Comparison of ENCODE assay signal across 14 cellular contexts in the genomic region with DNA sequence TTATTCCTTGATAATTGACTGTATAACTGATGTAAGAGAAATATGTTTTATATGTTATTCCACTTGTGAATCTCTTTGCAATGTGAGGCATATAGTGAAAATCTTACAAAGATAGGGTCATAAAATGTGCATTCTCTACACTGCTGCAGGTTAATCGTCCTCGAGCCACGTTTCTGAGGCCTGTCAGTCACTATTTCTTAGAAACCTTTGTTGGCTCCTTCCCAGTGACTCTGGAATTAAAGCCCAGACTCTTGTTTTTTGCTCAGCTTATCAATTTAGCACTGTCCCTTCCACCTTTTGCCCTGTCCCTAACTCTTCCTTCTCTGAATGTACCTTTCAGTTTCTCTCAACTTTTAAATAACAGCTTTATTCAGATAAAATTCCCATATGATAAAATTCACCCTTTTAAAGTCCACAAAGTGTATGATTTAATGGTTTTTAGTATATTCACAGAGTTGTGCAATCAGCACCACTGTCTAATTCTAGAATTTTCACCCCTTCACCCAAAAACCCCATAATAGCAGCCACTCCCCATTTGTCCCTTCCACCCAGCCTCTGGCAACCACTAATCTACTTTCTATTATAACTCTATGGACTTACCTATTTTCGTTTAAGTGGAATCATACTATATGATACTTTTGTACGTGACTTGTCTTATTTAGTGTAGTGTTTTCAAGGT. TPM values are rescaled to one million over a fixed set of nuclear protein-coding genes. Genes with fewer than 3 reads are reported as not detected.
DNase-seq lines count a peak whose midpoint lies in the region; ATAC-seq and TF ChIP-seq lines count a peak whose summit lies in the region.
"Had no signal": no experiment of that assay in that cellular context is flagged by ENCODE, and none has a peak within 500 bp of the region (broad histone marks: within the 10 kb centered on the region; RNA-seq: fewer than 3 reads in every experiment).

No MANE protein-coding gene starts in this region.

- no peak overlapping the region for H3K4me2 ChIP-seq in mesenchymal stem cell (ENCODE audit: low read length, poor library complexity, severe bottlenecking)

- H3K9ac ChIP-seq in mesenchymal stem cell (ENCODE audit: low read length), result peak overlapping the region; percentile 69

- H3K4me3 Mint-ChIP-seq in activated CD4-positive, alpha-beta T cell treated with anti-CD3 and anti-CD28 coated beads for 36 hours, result no peak overlapping the region
- no peak overlapping the region for H3K4me3 Mint-ChIP-seq in activated CD4-positive, alpha-beta T cell treated with anti-CD3 and anti-CD28 coated beads, Interleukin-2, amount 10 ng/mL, durations not matched to agents 24 days and 14 days
- peak overlapping the region in 2 of 5 experiments; percentile 5 to 60 for H3K4me3 Mint-ChIP-seq in brain
- H3K4me3 Mint-ChIP-seq: activated CD4-positive, alpha-beta memory T cell treated with anti-CD3 and anti-CD28 coated beads, Interleukin-2, amount 10 ng/mL, durations not matched to agents 7 days and 5 days had no signal

- DNase-seq in activated CD4-positive, alpha-beta T cell treated with anti-CD3 and anti-CD28 coated beads for 36 hours, result no peak
- no peak for DNase-seq in activated CD4-positive, alpha-beta T cell treated with anti-CD3 and anti-CD28 coated beads, Interleukin-2, amount 10 ng/mL, durations not matched to agents 24 days and 14 days
- DNase-seq in mesenchymal stem cell, result no peak
- no peak for DNase-seq in thoracic aorta (ENCODE audit: low spot score)
- DNase-seq in activated CD4-positive, alpha-beta T cell treated with anti-CD3 and anti-CD28 coated beads, Interleukin-2, amount 50 U/mL, for 1 hour, result no peak
- no peak for DNase-seq in ecto neural progenitor cell (ENCODE audit: low spot score)
- no peak for DNase-seq in activated CD8-positive, alpha-beta memory T cell treated with anti-CD3 and anti-CD28 coated beads, Interleukin-2, amount 50 U/mL, for 4 hours
- DNase-seq: activated CD4-positive, alpha-beta memory T cell treated with anti-CD3 and anti-CD28 coated beads, Interleukin-2, amount 10 ng/mL, durations not matched to agents 7 days and 5 days; anterior cingulate cortex; Kasumi-1; NCI-H446 treated with DMSO at 0.1 percent for 48 hours; SJCRH30 had no signal

- peaks cover 36% of the 10 kb centered on the region for H3K36me3 Mint-ChIP-seq in activated CD4-positive, alpha-beta T cell treated with anti-CD3 and anti-CD28 coated beads for 36 hours (ENCODE audit: low read depth)
- peaks cover 37% of the 10 kb centered on the region for H3K36me3 Mint-ChIP-seq in activated CD4-positive, alpha-beta T cell treated with anti-CD3 and anti-CD28 coated beads, Interleukin-2, amount 10 ng/mL, durations not matched to agents 24 days and 14 days (ENCODE audit: low read depth)
- H3K36me3 Mint-ChIP-seq in brain, result peaks cover 43% of the 10 kb centered on the region

- H3K4me1 ChIP-seq in mesenchymal stem cell (ENCODE audit: control insufficient read depth, insufficient read depth, low read depth, low read length), result peaks cover 4% of the 10 kb centered on the region
- H3K4me1 ChIP-seq in thoracic aorta (ENCODE audit: control insufficient read depth in 1 of 2, low read depth in 2 of 2), result peaks cover 74 to 96% of the 10 kb centered on the region in 2 donors
- H3K4me1 ChIP-seq: SJCRH30 had no signal

- no peaks in the 10 kb centered on the region for H3K27me3 Mint-ChIP-seq in activated CD4-positive, alpha-beta T cell treated with anti-CD3 and anti-CD28 coated beads for 36 hours
- no peaks in the 10 kb centered on the region for H3K27me3 Mint-ChIP-seq in activated CD4-positive, alpha-beta T cell treated with anti-CD3 and anti-CD28 coated beads, Interleukin-2, amount 10 ng/mL, durations not matched to agents 24 days and 14 days
- no peaks in the 10 kb centered on the region for H3K27me3 Mint-ChIP-seq in brain
- H3K27me3 Mint-ChIP-seq: activated CD4-positive, alpha-beta memory T cell treated with anti-CD3 and anti-CD28 coated beads, Interleukin-2, amount 10 ng/mL, durations not matched to agents 7 days and 5 days had no signal

- H4K8ac ChIP-seq in mesenchymal stem cell (ENCODE audit: low read length), result no peak overlapping the region

- no peak overlapping the region for H3K14ac ChIP-seq in mesenchymal stem cell (ENCODE audit: low read length in 2 of 2)

- no peak overlapping the region for H2BK5ac ChIP-seq in mesenchymal stem cell (ENCODE audit: low read depth, low read length, poor library complexity, severe bottlenecking)

- H3K9me3 ChIP-seq in mesenchymal stem cell (ENCODE audit: control insufficient read depth, low read length) (no peaks in the 10 kb centered on the region), thoracic aorta (no peaks in the 10 kb centered on the region)
- H3K9me3 ChIP-seq: SJCRH30 had no signal

- H3K27me3 ChIP-seq in mesenchymal stem cell (ENCODE audit: control insufficient read depth in 1 of 2, insufficient read depth in 1 of 2, low read length in 2 of 2) (no peaks in the 10 kb centered on the region), thoracic aorta (replicated peaks; ENCODE audit: insufficient read depth) (no peaks in the 10 kb centered on the region)
- H3K27me3 ChIP-seq: SJCRH30 had no signal

- H2AK5ac ChIP-seq in mesenchymal stem cell (ENCODE audit: low read length, severe bottlenecking), result no peak overlapping the region

- H3K4me3 ChIP-seq in mesenchymal stem cell (ENCODE audit: insufficient read depth in 1 of 2, low read depth in 1 of 2, low read length in 2 of 2) (peak overlapping the region in 1 of 2 experiments; percentile 57), thoracic aorta (peak overlapping the region; percentile 50)
- H3K4me3 ChIP-seq: lung, SJCRH30 had no signal

- no peak overlapping the region for H3K23ac ChIP-seq in mesenchymal stem cell (ENCODE audit: low read length in 2 of 2)

- H3K27ac Mint-ChIP-seq in activated CD4-positive, alpha-beta T cell treated with anti-CD3 and anti-CD28 coated beads for 36 hours, result peak overlapping the region; percentile 43
- no peak overlapping the region for H3K27ac Mint-ChIP-seq in activated CD4-positive, alpha-beta T cell treated with anti-CD3 and anti-CD28 coated beads, Interleukin-2, amount 10 ng/mL, durations not matched to agents 24 days and 14 days
- H3K27ac Mint-ChIP-seq in brain, result peak overlapping the region in 3 of 5 experiments; percentile 1 to 74 (median 46)
- H3K27ac Mint-ChIP-seq: activated CD4-positive, alpha-beta memory T cell treated with anti-CD3 and anti-CD28 coated beads, Interleukin-2, amount 10 ng/mL, durations not matched to agents 7 days and 5 days had no signal

- H3K9me3 Mint-ChIP-seq in activated CD4-positive, alpha-beta T cell treated with anti-CD3 and anti-CD28 coated beads for 36 hours (ENCODE audit: low read depth), result no peaks in the 10 kb centered on the region
- no peaks in the 10 kb centered on the region for H3K9me3 Mint-ChIP-seq in activated CD4-positive, alpha-beta T cell treated with anti-CD3 and anti-CD28 coated beads, Interleukin-2, amount 10 ng/mL, durations not matched to agents 24 days and 14 days
- H3K9me3 Mint-ChIP-seq in brain, result peaks cover 0 to 2% (median 0%) of the 10 kb centered on the region in 5 experiments
- H3K9me3 Mint-ChIP-seq: activated CD4-positive, alpha-beta memory T cell treated with anti-CD3 and anti-CD28 coated beads, Interleukin-2, amount 10 ng/mL, durations not matched to agents 7 days and 5 days had no signal

- H3K36me3 ChIP-seq in mesenchymal stem cell (ENCODE audit: control insufficient read depth in 1 of 2, insufficient read depth in 2 of 2, low read depth in 1 of 2, low read length in 2 of 2) (peaks cover 6 to 32% of the 10 kb centered on the region in 2 experiments), thoracic aorta (no peaks in the 10 kb centered on the region)

- no peak overlapping the region for H2BK15ac ChIP-seq in mesenchymal stem cell (ENCODE audit: low read depth, poor library complexity, severe bottlenecking)

- H3K27ac ChIP-seq in mesenchymal stem cell (ENCODE audit: low read length, poor library complexity, severe bottlenecking) (peak overlapping the region; percentile 62), thoracic aorta (peak overlapping the region; percentile 24 to 72)
- H3K27ac ChIP-seq: SJCRH30 had no signal

- no peak overlapping the region for H2BK12ac ChIP-seq in mesenchymal stem cell (ENCODE audit: low read length in 2 of 2)

- TF ChIP-seq CTCF in brain (conservative IDR thresholded peaks at IDR 0.05) (no peak), thoracic aorta (IDR thresholded peaks at IDR 0.05) (no peak)

- H2AFZ ChIP-seq in mesenchymal stem cell (ENCODE audit: low read depth, low read length), result no peak overlapping the region

- H3K4ac ChIP-seq in mesenchymal stem cell (ENCODE audit: low read depth in 1 of 2, low read length in 2 of 2), result no peak overlapping the region

- POLR2A ChIA-PET in activated CD4-positive, alpha-beta T cell treated with anti-CD3 and anti-CD28 coated beads for 36 hours (lab: Charles Lee), result no interaction called here

- H3K4me1 Mint-ChIP-seq in activated CD4-positive, alpha-beta T cell treated with anti-CD3 and anti-CD28 coated beads for 36 hours, result peaks cover 91% of the 10 kb centered on the region
- H3K4me1 Mint-ChIP-seq in activated CD4-positive, alpha-beta T cell treated with anti-CD3 and anti-CD28 coated beads, Interleukin-2, amount 10 ng/mL, durations not matched to agents 24 days and 14 days, result peaks cover 32% of the 10 kb centered on the region
- H3K4me1 Mint-ChIP-seq in brain, result peaks cover 97% of the 10 kb centered on the region

- H4K91ac ChIP-seq in mesenchymal stem cell (ENCODE audit: low read length), result no peak overlapping the region

- H3K79me1 ChIP-seq in mesenchymal stem cell (replicated peaks; ENCODE audit: low read length, poor library complexity, severe bottlenecking), result no peaks in the 10 kb centered on the region

- CTCF ChIA-PET in activated CD4-positive, alpha-beta T cell treated with anti-CD3 and anti-CD28 coated beads for 36 hours (lab: Charles Lee), result interaction anchor here (0.5 to 1.2 kb wide), 2 partner anchors 17 to 84 kb away, joined by 3 to 4 read pairs; no protein-coding TSS in a partner anchor

- ATAC-seq in activated CD4-positive, alpha-beta T cell treated with anti-CD3 and anti-CD28 coated beads for 36 hours, result no peak
- no peak for ATAC-seq in thoracic aorta (ENCODE audit: insufficient number of reproducible peaks, low FRiP score, low read depth)

- intact Hi-C loops in activated CD4-positive, alpha-beta T cell treated with anti-CD3 and anti-CD28 coated beads for 36 hours (cut with DNase I, micrococcal nuclease), result no loop called here
- intact Hi-C loops in activated CD4-positive, alpha-beta T cell treated with anti-CD3 and anti-CD28 coated beads, Interleukin-2, amount 10 ng/mL, durations not matched to agents 24 days and 14 days (cut with micrococcal nuclease), result no loop called here

- no peak overlapping the region for H3K18ac ChIP-seq in mesenchymal stem cell (ENCODE audit: low read depth in 1 of 2, low read length in 2 of 2)

- WGBS in mesenchymal stem cell, result 95% methylated on average over 5 of the region's 5 CpGs

- H2BK120ac ChIP-seq in mesenchymal stem cell (ENCODE audit: low read depth, low read length), result no peak overlapping the region

RNA-seq across cellular contexts. Expression of gene TNRC6A, which starts 8.6 kb away (rescaled TPM):
- total RNA-seq in activated CD4-positive, alpha-beta T cell treated with anti-CD3 and anti-CD28 coated beads for 36 hours, result 10 to 100 TPM; 34.6 to 46.1 TPM
- total RNA-seq in activated CD4-positive, alpha-beta T cell treated with anti-CD3 and anti-CD28 coated beads, Interleukin-2, amount 10 ng/mL, durations not matched to agents 24 days and 14 days, result 52.9 and 54.2 TPM in 2 replicates
- polyA plus RNA-seq in brain (ENCODE audit: insufficient read depth, low read depth, low replicate concordance), result 10.1 TPM
- polyA plus RNA-seq in mesenchymal stem cell (2013, experiment 1 of 2), result 27.6 TPM
- 25.0 TPM for polyA plus RNA-seq in mesenchymal stem cell (2013, experiment 2 of 2)
- 10 to 100 TPM; 45.6 to 85.4 TPM for total RNA-seq in thoracic aorta
